ENCODE assay signal across 27 cellular contexts in genomic region chr1:246530482-246530881, GRCh38.
"Had no signal": no experiment of that assay in that cellular context is flagged by ENCODE, and none has a peak within 500 bp of the region (broad histone marks: within the 10 kb centered on the region; RNA-seq: fewer than 3 reads in every experiment).

No MANE protein-coding gene starts in this region.

- H3K27me3 Mint-ChIP-seq: dendritic cell treated with granulocyte-macrophage colony-stimulating factor and Interleukin-4, amounts not matched to agents 40 ng/mL and 50 ng/mL, for 4 days; effector memory CD8-positive, alpha-beta T cell had no signal

- H3K4me1 ChIP-seq: colonic mucosa, esophagus squamous epithelium, gastrocnemius medialis, left lung had no signal

- H3K9me3 ChIP-seq: colonic mucosa, gastrocnemius medialis had no signal

- H3K36me3 ChIP-seq: colonic mucosa, esophagus squamous epithelium, gastrocnemius medialis, heart right ventricle, left lung, lower lobe of right lung had no signal

- H3K4me3 Mint-ChIP-seq: dendritic cell treated with granulocyte-macrophage colony-stimulating factor and Interleukin-4, amounts not matched to agents 40 ng/mL and 50 ng/mL, for 4 days; effector memory CD8-positive, alpha-beta T cell; endodermal cell; naive thymus-derived CD4-positive, alpha-beta T cell had no signal

- ATAC-seq: effector memory CD8-positive, alpha-beta T cell; esophagus mucosa; gastrocnemius medialis; heart right ventricle; left cardiac atrium; left lung; left ventricle myocardium superior; lower lobe of right lung; naive thymus-derived CD4-positive, alpha-beta T cell had no signal

- H3K9me3 Mint-ChIP-seq: effector memory CD8-positive, alpha-beta T cell had no signal

- H3K27me3 ChIP-seq: colonic mucosa, esophagus squamous epithelium, gastrocnemius medialis, heart right ventricle, left lung had no signal

- H3K27ac Mint-ChIP-seq: dendritic cell treated with granulocyte-macrophage colony-stimulating factor and Interleukin-4, amounts not matched to agents 40 ng/mL and 50 ng/mL, for 4 days; effector memory CD8-positive, alpha-beta T cell; endodermal cell had no signal

- H3K27ac ChIP-seq: colonic mucosa, epithelial cell of prostate, esophagus squamous epithelium, gastrocnemius medialis, heart right ventricle, left lung, lower lobe of right lung had no signal

- H3K4me3 ChIP-seq: colonic mucosa, esophagus squamous epithelium, gastrocnemius medialis, heart right ventricle, left lung, lower lobe of right lung had no signal

- FAIRE-seq: endometrium, islet of Langerhans, keratinocyte had no signal

- DNase-seq: colonic mucosa; cortex of kidney; effector CD8-positive, alpha-beta T cell; effector memory CD8-positive, alpha-beta T cell; endodermal cell; erythroblast; esophagus squamous epithelium; foreskin fibroblast; foreskin melanocyte; gastrocnemius medialis; glutamatergic neuron; head of caudate nucleus; heart right ventricle; hippocampal formation; left cardiac atrium; left lung; left ventricle myocardium superior; lower lobe of right lung; mesenchymal stem cell; midbrain; naive thymus-derived CD4-positive, alpha-beta T cell had no signal
